In genomic region chr18:44682871-44683221, GRCh38 we compare ENCODE assay signal across 10 cellular contexts. TPM values are rescaled to one million over a fixed set of nuclear protein-coding genes. Genes with fewer than 3 reads are reported as not detected.
A peak's percentile ranks its signal among the peaks of the same experiment; 100 is the strongest.
DNase-seq lines count a peak whose midpoint lies in the region; ATAC-seq, FAIRE-seq and TF ChIP-seq lines count a peak whose summit lies in the region.
"Had no signal": no experiment of that assay in that cellular context is flagged by ENCODE, and none has a peak within 500 bp of the region (broad histone marks: within the 10 kb centered on the region; RNA-seq: fewer than 3 reads in every experiment).

No MANE protein-coding gene starts in this region.

- no peak overlapping the region for H3K27ac ChIP-seq in H1 (ENCODE audit: low read depth, low read length)

- no peak overlapping the region for H2BK15ac ChIP-seq in H1 (ENCODE audit: low read length)

- peak; percentile 1 to 14; a peak in 1 of 4 replicates for TF ChIP-seq RAD21 in H1 (IDR thresholded peaks at IDR 0.05 in 1 of 2, conservative IDR thresholded peaks at IDR 0.05 in 1 of 2; ENCODE audit: low read depth in 2 of 2, low read length in 2 of 2)

- H3K27me3 ChIP-seq in H1 (replicated peaks in 1 of 4; ENCODE audit: control insufficient read depth in 3 of 4, extremely low read depth in 1 of 4, insufficient read depth in 3 of 4, low read length in 3 of 4): peaks cover 0 to 11% (median 8%) of the 10 kb centered on the region in 4 experiments; a peak in 5 of 7 replicates

- peak overlapping the region; percentile 35; the same call in 1 of the 2 replicates for H2AFZ ChIP-seq in H1 (ENCODE audit: low read length)

- DNase-seq in G401 (ENCODE audit: low spot score): peak; percentile 55
- DNase-seq in NCI-H2196 (lab: John Stamatoyannopoulos, UW; ENCODE audit: unreplicated experiment): peak; percentile 29
- peak in 1 of 2 experiments; percentile 53 for DNase-seq in H1 (ENCODE audit: low read depth in 1 of 2, low spot score in 2 of 2)
- peak; percentile 38 for DNase-seq in renal cortical epithelial cell (ENCODE audit: low read depth)
- no peak for DNase-seq in mesenteric fat pad (ENCODE audit: low spot score)
- DNase-seq in NCI-H1694 treated with DMSO at 0.1 percent for 48 hours (lab: John Stamatoyannopoulos, UW): no peak
- no peak for DNase-seq in activated gamma-delta T cell treated with Interleukin-2 at 50 U/mL for 16 hours

- no peaks in the 10 kb centered on the region for H3K79me1 ChIP-seq in H1 (ENCODE audit: low read depth, low read length)

- no peak overlapping the region for H3K4ac ChIP-seq in H1 (replicated peaks; ENCODE audit: insufficient read length, low read depth, low read length)

- H3K4me3 ChIP-seq in H1 (ENCODE audit: extremely low read depth in 1 of 4, insufficient read depth in 2 of 4, low read depth in 3 of 4, low read length in 4 of 4): peak overlapping the region; percentile 40 to 93 (median 54); a peak in 7 of 8 replicates
- H3K4me3 ChIP-seq: K562 had no signal

- peaks cover 4 to 20% (median 9%) of the 10 kb centered on the region in 4 experiments; a peak in 5 of 7 replicates for H3K4me1 ChIP-seq in H1 (replicated peaks in 1 of 4; ENCODE audit: control insufficient read depth in 3 of 4, insufficient read depth in 4 of 4, low read length in 3 of 4)

- peak overlapping the region; percentile 20 for H4K91ac ChIP-seq in H1 (replicated peaks; ENCODE audit: insufficient read length, low read length)

- H3K9ac ChIP-seq in H1 (replicated peaks in 1 of 4; ENCODE audit: extremely low read depth in 1 of 4, low read depth in 3 of 4, low read length in 3 of 4): no peak overlapping the region; a peak in 2 of 7 replicates

- peaks cover 0 to 25% of the 10 kb centered on the region in 2 experiments; a peak in 3 of 4 replicates for H3K79me2 ChIP-seq in H1 (ENCODE audit: control insufficient read depth in 1 of 2, insufficient read depth in 2 of 2, low read length in 2 of 2)

- peak overlapping the region; percentile 18 for H2BK120ac ChIP-seq in H1 (replicated peaks; ENCODE audit: low read depth, low read length)

- no peaks in the 10 kb centered on the region for H3K9me3 ChIP-seq in H1 (ENCODE audit: insufficient read depth in 2 of 2, low read depth in 1 of 2, low read length in 1 of 2)
- H3K9me3 ChIP-seq: heart right ventricle had no signal

- peak overlapping the region; percentile 54 for H2BK5ac ChIP-seq in H1 (ENCODE audit: low read depth, low read length)

- no peaks in the 10 kb centered on the region for H3K36me3 ChIP-seq in H1 (ENCODE audit: control insufficient read depth in 2 of 4, insufficient read depth in 4 of 4, low read length in 3 of 4)
- H3K36me3 ChIP-seq: heart right ventricle had no signal

- CTCF ChIA-PET in H1 (lab: Charles Lee; ENCODE audit: partially characterized antibody): interaction anchor here (0.6 to 2.2 kb wide), 7 partner anchors 9 to 703 kb away, joined by 3 to 9 read pairs (median 3); no protein-coding TSS in a partner anchor

- POLR2A ChIA-PET in H1 (lab: Charles Lee; ENCODE audit: partially characterized antibody): interaction anchor here (1.2 kb wide), 2 partner anchors 29 to 32 kb away, joined by 3 to 4 read pairs; no protein-coding TSS in a partner anchor

- no peak overlapping the region for H4K5ac ChIP-seq in H1 (ENCODE audit: insufficient read length, low read depth, low read length)

- peaks cover 0 to 3% of the 10 kb centered on the region in 2 experiments for H4K20me1 ChIP-seq in H1 (replicated peaks in 1 of 2; ENCODE audit: control insufficient read depth in 1 of 2, insufficient read depth in 2 of 2, low read length in 2 of 2)

- peak overlapping the region; percentile 81 to 97 for H3K4me2 ChIP-seq in H1 (ENCODE audit: insufficient read depth in 1 of 2, low read depth in 2 of 2, low read length in 2 of 2)

- no peak for ATAC-seq in GM19455 (IDR thresholded peaks at IDR 0.05; ENCODE audit: unreplicated experiment)
- ATAC-seq: heart right ventricle, K562 had no signal

- in situ Hi-C loops in G401 (cut with HindIII; ENCODE audit: low sequenced_read_pairs): no loop called here

- no peak overlapping the region for H3K14ac ChIP-seq in H1 (ENCODE audit: insufficient read length)

- no peak for TF ChIP-seq CTCF in H1 (IDR thresholded peaks at IDR 0.05; ENCODE audit: control extremely low read depth in 1 of 3, insufficient read depth in 1 of 3, low read depth in 1 of 3, low read length in 3 of 3)

- FAIRE-seq in H1 (lab: Jason Lieb, UNC): no peak
- FAIRE-seq: K562 had no signal

- 0 out of 2 replicates have a peak overlapping the region, but pooled peaks have one; percentile 79 for H2BK12ac ChIP-seq in H1 (ENCODE audit: low read depth, low read length)

- H4K8ac ChIP-seq in H1 (ENCODE audit: extremely low read depth, insufficient read depth, low read length): no peak overlapping the region

- H3K56ac ChIP-seq in H1 (replicated peaks; ENCODE audit: insufficient read length, low read depth, low read length): no peak overlapping the region

- TF ChIP-seq POLR2A in H1 (IDR thresholded peaks at IDR 0.05; ENCODE audit: control extremely low read depth in 1 of 2, low read depth in 2 of 2, low read length in 2 of 2): no peak

- no peak for TF ChIP-seq EP300 in H1 (IDR thresholded peaks at IDR 0.05; ENCODE audit: borderline replicate concordance in 1 of 2, low read depth in 2 of 2, low read length in 2 of 2)

- H3K18ac ChIP-seq in H1 (ENCODE audit: extremely low read depth, low read length): no peak overlapping the region

- no peak overlapping the region for H3K23ac ChIP-seq in H1 (ENCODE audit: insufficient read length)

- H3K23me2 ChIP-seq in H1 (ENCODE audit: low read depth, low read length): peaks cover 14% of the 10 kb centered on the region

- WGBS in H1 (ENCODE audit: extremely low coverage in 1 of 2, insufficient coverage in 1 of 2, insufficient read length in 1 of 2, insufficient replicate concordance in 2 of 2, low coverage in 1 of 2, low lambda C conversion rate in 2 of 2, missing lambda C conversion rate in 1 of 2), 2 experiments: 0% methylated on average over 4 of the region's 4 CpGs; no CpG with 5 or more reads in 1 of the 2 experiments

- H2BK20ac ChIP-seq in H1 (ENCODE audit: low read length): no peak overlapping the region

- H2AK5ac ChIP-seq in H1 (ENCODE audit: low read depth, low read length): no peak overlapping the region

TF ChIP-seq in H1, 55 proteins besides CTCF, POLR2A, EP300 and RAD21:
- TF ChIP-seq ASH2L (IDR thresholded peaks at IDR 0.05; ENCODE audit: low read length): peak; percentile 65
- no peak for TF ChIP-seq TEAD4 (IDR thresholded peaks at IDR 0.05; ENCODE audit: low read depth, low read length)
- 0 out of 2 replicates have a peak, but pooled peaks have one; percentile 12 for TF ChIP-seq SIX5 (IDR thresholded peaks at IDR 0.05; ENCODE audit: low read depth, low read length)
- no peak for TF ChIP-seq RXRA (IDR thresholded peaks at IDR 0.05; ENCODE audit: insufficient read depth, low read depth, low read length)

RNA-seq across cellular contexts. Expression of gene SETBP1, which starts 2.2 kb away (rescaled TPM):
- not detected in 2 replicates for total RNA-seq in G401 (2014; rRNA removed; shearing (Covaris generic))
- total RNA-seq in H1 (2021; fragmentation: NEBNext Ultra II Directional; extraction: Animal tissue kit (Norgen Biotek cat#: 25700)): 4.6 and 6.5 TPM in 2 replicates
- polyA plus RNA-seq in H1 (2011; rRNA removed): 1.8 and 2.0 TPM in 2 replicates
- polyA plus RNA-seq in H1 (2011; cell fraction: cytosol; rRNA removed): 1.7 TPM
- polyA plus RNA-seq in H1 (2011; cell fraction: nucleus; rRNA removed): 5.8 TPM
- polyA plus RNA-seq in H1 (2012, experiment 1 of 2): 1.6 to 2.1 TPM (median 1.8 TPM) in 4 replicates
- polyA plus RNA-seq in H1 (2012, experiment 2 of 2): 0.30 TPM
- polyA plus RNA-seq in H1 (2013, experiment 1 of 2): 1.2 TPM
- 1.3 TPM for polyA plus RNA-seq in H1 (2013, experiment 2 of 2)
- 8.7 and 8.9 TPM in 2 replicates for polyA minus RNA-seq in H1 (2011; rRNA and poly(A)+ RNA removed)
- polyA minus RNA-seq in H1 (2011; cell fraction: cytosol; rRNA and poly(A)+ RNA removed): 3.9 TPM
- 29.7 TPM for polyA minus RNA-seq in H1 (2011; cell fraction: nucleus; rRNA and poly(A)+ RNA removed)
- total RNA-seq in renal cortical epithelial cell (2.1 and 17.9 TPM in 2 replicates), mesenteric fat pad (21.6 TPM)

Comparison
In these comparisons a context has a peak if more than half of its experiments do, and no peak if none do; other contexts are left out.
1. DNase-seq: peak in G401 (single experiment), NCI-H2196 (single experiment) and renal cortical epithelial cell (single experiment); none in mesenteric fat pad (single experiment), NCI-H1694 treated with DMSO at 0.1 percent for 48 hours (single experiment) and activated gamma-delta T cell treated with Interleukin-2 at 50 U/mL for 16 hours (single experiment).